Comparison of ENCODE assay signal across 28 cellular contexts in genomic region chr4:129614581-129614980, GRCh38.
"Had no signal": no experiment of that assay in that cellular context is flagged by ENCODE, and none has a peak within 500 bp of the region (broad histone marks: within the 10 kb centered on the region; RNA-seq: fewer than 3 reads in every experiment).

No MANE protein-coding gene starts in this region.

- H3K27me3 ChIP-seq: brain microvascular endothelial cell, dorsolateral prefrontal cortex, neutrophil had no signal

- H3K4me3 ChIP-seq: coronary artery, dorsolateral prefrontal cortex, skin epidermis, thoracic aorta had no signal

- DNase-seq: activated CD4-positive, alpha-beta memory T cell treated with anti-CD3 and anti-CD28 coated beads for 36 hours; activated CD4-positive, alpha-beta T cell treated with anti-CD3 and anti-CD28 coated beads, Interleukin-2, amount 10 ng/mL, durations not matched to agents 24 days and 14 days; activated CD4-positive, CD25-positive, alpha-beta regulatory T cell treated with anti-CD3 and anti-CD28 coated beads, Interleukin-2, amount 50 U/mL, for 72 hours; activated CD8-positive, alpha-beta memory T cell treated with anti-CD3 and anti-CD28 coated beads, Interleukin-2, amount 50 U/mL, for 4 hours; activated gamma-delta T cell; activated naive CD4-positive, alpha-beta T cell treated with anti-CD3 and anti-CD28 coated beads, Interleukin-2, amount 50 U/mL, for 16 hours; activated T-cell treated with anti-CD3 and anti-CD28 coated beads, Interleukin-2, amount 50 U/mL, for 1 hour; amniotic stem cell; brain microvascular endothelial cell; dorsolateral prefrontal cortex; effector memory CD4-positive, alpha-beta T cell; head of caudate nucleus; hippocampal formation; immature natural killer cell; left colon; midbrain; naive thymus-derived CD4-positive, alpha-beta T cell; stimulated activated CD4-positive, alpha-beta T cell treated with anti-CD3 and anti-CD28 coated beads, Interleukin-4, amount 100 ng/mL, for 24 hours; T-helper 9 cell; trophoblast cell had no signal

- H3K36me3 ChIP-seq: brain microvascular endothelial cell, neutrophil, thoracic aorta had no signal

- H3K27ac Mint-ChIP-seq: activated CD4-positive, alpha-beta memory T cell treated with anti-CD3 and anti-CD28 coated beads for 36 hours; activated CD4-positive, alpha-beta T cell treated with anti-CD3 and anti-CD28 coated beads, Interleukin-2, amount 10 ng/mL, durations not matched to agents 24 days and 14 days; immature natural killer cell; memory B cell; naive thymus-derived CD4-positive, alpha-beta T cell; stimulated activated effector memory CD8-positive, alpha-beta T cell treated with anti-CD3 and anti-CD28 coated beads, Interleukin-12 subunit alpha, Interleukin-12 subunit beta, amount 100 ng/mL, for 72 hours; stimulated activated naive CD8-positive, alpha-beta T cell treated with anti-CD3 and anti-CD28 coated beads, Interleukin-15, Interleukin-2, amounts not matched to agents 100 ng/mL and 50 ng/mL, for 24 hours had no signal

- H3K9me3 Mint-ChIP-seq: memory B cell; stimulated activated naive CD8-positive, alpha-beta T cell treated with anti-CD3 and anti-CD28 coated beads, Interleukin-15, Interleukin-2, amounts not matched to agents 100 ng/mL and 50 ng/mL, for 24 hours had no signal

- H3K27me3 Mint-ChIP-seq: activated CD4-positive, alpha-beta memory T cell treated with anti-CD3 and anti-CD28 coated beads for 36 hours; activated CD4-positive, alpha-beta T cell treated with anti-CD3 and anti-CD28 coated beads, Interleukin-2, amount 10 ng/mL, durations not matched to agents 24 days and 14 days; memory B cell; naive thymus-derived CD4-positive, alpha-beta T cell; stimulated activated naive CD8-positive, alpha-beta T cell treated with anti-CD3 and anti-CD28 coated beads, Interleukin-15, Interleukin-2, amounts not matched to agents 100 ng/mL and 50 ng/mL, for 24 hours had no signal

- H3K4me1 Mint-ChIP-seq: activated CD4-positive, alpha-beta T cell treated with anti-CD3 and anti-CD28 coated beads, Interleukin-2, amount 10 ng/mL, durations not matched to agents 24 days and 14 days; immature natural killer cell; memory B cell; naive thymus-derived CD4-positive, alpha-beta T cell; stimulated activated effector memory CD8-positive, alpha-beta T cell treated with anti-CD3 and anti-CD28 coated beads, Interleukin-12 subunit alpha, Interleukin-12 subunit beta, amount 100 ng/mL, for 72 hours had no signal

- H3K9me3 ChIP-seq: neutrophil, thoracic aorta had no signal

- H3K4me3 Mint-ChIP-seq: activated CD4-positive, alpha-beta memory T cell treated with anti-CD3 and anti-CD28 coated beads for 36 hours; activated CD4-positive, alpha-beta T cell treated with anti-CD3 and anti-CD28 coated beads, Interleukin-2, amount 10 ng/mL, durations not matched to agents 24 days and 14 days; immature natural killer cell; memory B cell; naive thymus-derived CD4-positive, alpha-beta T cell; stimulated activated effector memory CD8-positive, alpha-beta T cell treated with anti-CD3 and anti-CD28 coated beads, Interleukin-12 subunit alpha, Interleukin-12 subunit beta, amount 100 ng/mL, for 72 hours; stimulated activated naive CD8-positive, alpha-beta T cell treated with anti-CD3 and anti-CD28 coated beads, Interleukin-15, Interleukin-2, amounts not matched to agents 100 ng/mL and 50 ng/mL, for 24 hours had no signal

- H3K36me3 Mint-ChIP-seq: activated CD4-positive, alpha-beta memory T cell treated with anti-CD3 and anti-CD28 coated beads for 36 hours; immature natural killer cell; memory B cell; naive thymus-derived CD4-positive, alpha-beta T cell; stimulated activated effector memory CD8-positive, alpha-beta T cell treated with anti-CD3 and anti-CD28 coated beads, Interleukin-12 subunit alpha, Interleukin-12 subunit beta, amount 100 ng/mL, for 72 hours had no signal

- ATAC-seq: left colon; naive thymus-derived CD4-positive, alpha-beta T cell; sciatic nerve; stimulated activated effector memory CD8-positive, alpha-beta T cell treated with anti-CD3 and anti-CD28 coated beads, Interleukin-12 subunit alpha, Interleukin-12 subunit beta, amount 100 ng/mL, for 72 hours had no signal
